In genomic region chr11:126367806-126368205, GRCh38 we compare ENCODE assay signal across 7 cellular contexts. TPM values are rescaled to one million over a fixed set of nuclear protein-coding genes. Genes with fewer than 3 reads are reported as not detected.
DNase-seq lines count a peak whose midpoint lies in the region; ATAC-seq and TF ChIP-seq lines count a peak whose summit lies in the region.
"Not testable (repeated sequence)": the region's sequence is repeated elsewhere in the genome, so short reads cannot be mapped to it uniquely, and the experiment has no call there.

No MANE protein-coding gene starts in this region.

- H3K36me3 Mint-ChIP-seq in chondrocyte (ENCODE audit: low read depth), result not testable (repeated sequence)
- peaks cover 15% of the 10 kb centered on the region for H3K36me3 Mint-ChIP-seq in nephron progenitor cell (ENCODE audit: low read depth)

- H3K27ac ChIP-seq in BLaER1 treated with 17β-estradiol and CSF1 and Interleukin-3, amounts not matched to agents 10 nM and 100 nM; PC-9: not testable (repeated sequence)
- peak overlapping the region; percentile 65 to 72 for H3K27ac ChIP-seq in liver (ENCODE audit: low read depth in 1 of 2, low read length in 2 of 2)
- peak overlapping the region in 3 of 4 donors; percentile 36 to 70 (median 57) for H3K27ac ChIP-seq in upper lobe of left lung

- peaks cover 28 to 50% (median 43%) of the 10 kb centered on the region in 10 experiments for H3K4me1 ChIP-seq in BLaER1 treated with 17β-estradiol and CSF1 and Interleukin-3, amounts not matched to agents 10 nM and 100 nM
- H3K4me1 ChIP-seq in PC-9 (replicated peaks; ENCODE audit: insufficient read depth) (peaks cover 57% of the 10 kb centered on the region), liver (ENCODE audit: control insufficient read depth in 4 of 4, insufficient read depth in 4 of 4, low read length in 3 of 4) (peaks cover 12 to 43% (median 31%) of the 10 kb centered on the region in 4 donors), upper lobe of left lung (peaks cover 12 to 37% (median 25%) of the 10 kb centered on the region in 4 donors)

- H4K20me1 ChIP-seq in BLaER1 treated with 17β-estradiol and CSF1 and Interleukin-3, amounts not matched to agents 10 nM and 100 nM, result peaks cover 0 to 35% (median 19%) of the 10 kb centered on the region in 11 experiments; a peak in 13 of 22 replicates
- H4K20me1 ChIP-seq in PC-9 (ENCODE audit: insufficient read depth), result not testable (repeated sequence)

- H3K4me1 Mint-ChIP-seq in chondrocyte (ENCODE audit: low read depth) (peaks cover 44% of the 10 kb centered on the region), nephron progenitor cell (peaks cover 44% of the 10 kb centered on the region)

- not testable (repeated sequence) for TF ChIP-seq RAD21 in liver (IDR thresholded peaks at IDR 0.05)

- peak overlapping the region in 10 of 11 experiments; percentile 60 to 82 (median 68); a peak in 19 of 22 replicates for H3K4me2 ChIP-seq in BLaER1 treated with 17β-estradiol and CSF1 and Interleukin-3, amounts not matched to agents 10 nM and 100 nM
- H3K4me2 ChIP-seq in PC-9, result not testable (repeated sequence)

- peaks cover 80% of the 10 kb centered on the region for H3K79me2 ChIP-seq in PC-9 (ENCODE audit: low read depth)

- H3F3A ChIP-seq in PC-9 (ENCODE audit: insufficient read depth, low read depth), result not testable (repeated sequence)

- POLR2A ChIA-PET in PC-9 (lab: Charles Lee; ENCODE audit: unreplicated experiment), result not testable (repeated sequence)

- TF ChIP-seq CTCF in PC-9 (conservative IDR thresholded peaks at IDR 0.05); chondrocyte (IDR thresholded peaks at IDR 0.05); liver (IDR thresholded peaks at IDR 0.05; ENCODE audit: low read depth, low read length, missing input control); nephron progenitor cell (IDR thresholded peaks at IDR 0.05); upper lobe of left lung (IDR thresholded peaks at IDR 0.05): not testable (repeated sequence)

- not testable (repeated sequence) for H3K9me2 ChIP-seq in PC-9 (ENCODE audit: insufficient read depth)

- H2AFZ ChIP-seq in PC-9, result not testable (repeated sequence)

- not testable (repeated sequence) for H3K9me3 ChIP-seq in BLaER1 treated with 17β-estradiol and CSF1 and Interleukin-3, amounts not matched to agents 10 nM and 100 nM (replicated peaks in 1 of 11); PC-9 (ENCODE audit: insufficient read depth, low read depth); liver (ENCODE audit: control insufficient read depth in 4 of 4, low read length in 3 of 4); upper lobe of left lung

- not testable (repeated sequence) for H3K27me3 Mint-ChIP-seq in chondrocyte (ENCODE audit: low read depth); nephron progenitor cell (ENCODE audit: low read depth, poor library complexity)

- BruUV-seq in PC-9 (replicated peaks; lab: Mats Ljungman, UMichigan), result TSS peak; percentile 17

- not testable (repeated sequence) for ATAC-seq in Right ventricle myocardium inferior; upper lobe of left lung (ENCODE audit: low FRiP score in 2 of 2)

- H3K36me3 ChIP-seq in BLaER1 treated with 17β-estradiol and CSF1 and Interleukin-3, amounts not matched to agents 10 nM and 100 nM; PC-9 (ENCODE audit: low read depth); liver (ENCODE audit: control insufficient read depth in 4 of 4, insufficient read depth in 3 of 4, low read depth in 1 of 4, low read length in 3 of 4); upper lobe of left lung: not testable (repeated sequence)

- not testable (repeated sequence) for H3K27me3 ChIP-seq in BLaER1 treated with 17β-estradiol and CSF1 and Interleukin-3, amounts not matched to agents 10 nM and 100 nM; PC-9 (ENCODE audit: insufficient read depth, low read depth); liver (ENCODE audit: control insufficient read depth in 4 of 4, insufficient read depth in 4 of 4, low read length in 3 of 4); upper lobe of left lung

- H3K9ac ChIP-seq in BLaER1 treated with 17β-estradiol and CSF1 and Interleukin-3, amounts not matched to agents 10 nM and 100 nM; liver (ENCODE audit: low read depth in 1 of 2, low read length in 2 of 2): not testable (repeated sequence)

- DNase-seq in PC-9, nephron progenitor cell, upper lobe of left lung: not testable (repeated sequence)
- DNase-seq in chondrocyte (ENCODE audit: low spot score) (peak; percentile 29), Right ventricle myocardium inferior (ENCODE audit: missing footprints) (peak; percentile 11)

- H3K9me3 Mint-ChIP-seq in chondrocyte (ENCODE audit: low read depth); nephron progenitor cell: not testable (repeated sequence)

- not testable (repeated sequence) for H3K27ac Mint-ChIP-seq in chondrocyte (ENCODE audit: unreplicated experiment)
- peak overlapping the region; percentile 32 for H3K27ac Mint-ChIP-seq in nephron progenitor cell

- not testable (repeated sequence) for TF ChIP-seq POLR2A in upper lobe of left lung (IDR thresholded peaks at IDR 0.05)

- WGBS in liver, result 96% methylated on average over 5 of the region's 5 CpGs
- WGBS in upper lobe of left lung, 2 donors, result 96 to 100% methylated on average over 5 of the region's 5 CpGs

- not testable (repeated sequence) for H3K4me3 ChIP-seq in BLaER1 treated with 17β-estradiol and CSF1 and Interleukin-3, amounts not matched to agents 10 nM and 100 nM; PC-9; liver (ENCODE audit: low read depth in 1 of 3, low read length in 3 of 3); upper lobe of left lung

- not testable (repeated sequence) for TF ChIP-seq EP300 in upper lobe of left lung (IDR thresholded peaks at IDR 0.05)

- H3K4me3 Mint-ChIP-seq in chondrocyte (ENCODE audit: unreplicated experiment); nephron progenitor cell: not testable (repeated sequence)

- intact Hi-C loops in PC-9 (cut with micrococcal nuclease; ENCODE audit: unreplicated experiment), result loop anchor here (5.0 kb wide), 1 partner anchor 56 kb away; no protein-coding TSS in a partner anchor
- intact Hi-C loops in Right ventricle myocardium inferior (cut with DNase I), result not testable (repeated sequence)

- CTCF ChIA-PET in PC-9 (lab: Charles Lee), result not testable (repeated sequence)

RNA-seq across cellular contexts. Expression of gene ST3GAL4, which starts 12.3 kb away (rescaled TPM):
- total RNA-seq in PC-9 (2021) (44.1 and 46.2 TPM in 2 replicates), chondrocyte (30.7 to 75.9 TPM (median 30.9 TPM) in 3 replicates), Right ventricle myocardium inferior (45.1 TPM), liver (10 to 100 TPM in 1 of 2 donors, 1 to 10 TPM in 1; 7.4 to 18.4 TPM), upper lobe of left lung (10 to 100 TPM; 20.6 to 47.9 (median 34.0) TPM)
- 10 to 100 TPM in 1 of 2 donors, 1 to 10 TPM in 1; 4.5 to 13.7 TPM for polyA plus RNA-seq in liver
